8 cellular contexts compared by ENCODE assay signal in genomic region chr21:26849428-26850115, GRCh38. TPM values are rescaled to one million over a fixed set of nuclear protein-coding genes. Genes with fewer than 3 reads are reported as not detected.
A peak's percentile ranks its signal among the peaks of the same experiment; 100 is the strongest.
DNase-seq lines count a peak whose midpoint lies in the region; ATAC-seq, FAIRE-seq and TF ChIP-seq lines count a peak whose summit lies in the region.

No MANE protein-coding gene starts in this region.

- TF ChIP-seq RAD21 in GM12878 (IDR thresholded peaks at IDR 0.05; ENCODE audit: insufficient read depth, low read depth, low read length): peak; percentile 66

- SMC1A ChIA-PET in GM12878 (lab: Charles Lee; ENCODE audit: uncharacterized antibody, unreplicated experiment): interaction anchor here (1.6 kb wide), 2 partner anchors 1896 kb away, joined by 8 to 13 read pairs; no protein-coding TSS in a partner anchor

- no peak for ATAC-seq in GM12878
- ATAC-seq in lower lobe of right lung: no peak
- ATAC-seq in HG03521 (IDR thresholded peaks at IDR 0.05; ENCODE audit: unreplicated experiment): no peak
- no peak for ATAC-seq in HG02678 (IDR thresholded peaks at IDR 0.05; ENCODE audit: unreplicated experiment)

- no peak for TF ChIP-seq EP300 in GM12878 (IDR thresholded peaks at IDR 0.05; ENCODE audit: borderline replicate concordance in 1 of 2, control insufficient read depth in 1 of 2, low read depth in 2 of 2, low read length in 2 of 2)

- H3K27me3 ChIP-seq in GM12878 (replicated peaks in 1 of 2; ENCODE audit: control insufficient read depth in 2 of 2, insufficient read depth in 2 of 2, low read length in 1 of 2): no peaks in the 10 kb centered on the region
- H3K27me3 ChIP-seq in lower lobe of right lung (ENCODE audit: low read depth): peaks cover 14% of the 10 kb centered on the region

- H2AFZ ChIP-seq in GM12878 (ENCODE audit: control insufficient read depth, low read depth, low read length): no peak overlapping the region

- 25% methylated on average over 4 of the region's 4 CpGs for WGBS in GM12878 (ENCODE audit: insufficient coverage, insufficient replicate concordance, low lambda C conversion rate, missing lambda C conversion rate)

- intact Hi-C loops in GM12878 (cut with micrococcal nuclease; ENCODE audit: unreplicated experiment): loop anchor here (1.0 to 10.0 kb wide), 5 partner anchors 852 to 1895 kb away; no protein-coding TSS in a partner anchor
- intact Hi-C loops in lower lobe of right lung (cut with DNase I): loop anchor here (5.0 kb wide), 1 partner anchor 853 kb away; no protein-coding TSS in a partner anchor

- H3K9ac ChIP-seq in GM12878 (ENCODE audit: control insufficient read depth, insufficient read depth, low read length): no peak overlapping the region

- POLR2A ChIA-PET in GM12878 (lab: Charles Lee): no interaction called here

- no peaks in the 10 kb centered on the region for H3K36me3 ChIP-seq in GM12878 (ENCODE audit: control insufficient read depth in 2 of 2, insufficient read depth in 2 of 2, low read length in 1 of 2)
- no peaks in the 10 kb centered on the region for H3K36me3 ChIP-seq in lower lobe of right lung

- CTCF ChIA-PET in GM12878 (lab: Yijun Ruan, JAX): interaction anchor here (1.3 to 2.2 kb wide), 4 partner anchors 10 to 1895 kb away, joined by 6 to 21 read pairs (median 14); no protein-coding TSS in a partner anchor

- no peak for FAIRE-seq in GM12878 (lab: Jason Lieb, UNC)

- no peaks in the 10 kb centered on the region for H3K79me2 ChIP-seq in GM12878 (ENCODE audit: control insufficient read depth, insufficient read depth, low read length)

- RAD21 ChIA-PET in GM12878 (lab: Charles Lee; ENCODE audit: unreplicated experiment): interaction anchor here (1.5 kb wide), 1 partner anchor 1895 kb away, joined by 4 read pairs; no protein-coding TSS in a partner anchor

- no peak overlapping the region for H3K4me2 ChIP-seq in GM12878 (ENCODE audit: control insufficient read depth, insufficient read depth)

- no peaks in the 10 kb centered on the region for H4K20me1 ChIP-seq in GM12878 (ENCODE audit: control insufficient read depth, insufficient read depth)

- in situ Hi-C loops in GM12878 (cut with MboI): loop anchor here (10.0 kb wide), 1 partner anchor 855 kb away; no protein-coding TSS in a partner anchor

- H3K9me3 ChIP-seq in GM12878 (replicated peaks; ENCODE audit: control insufficient read depth, insufficient read depth, low read length) (peaks cover 3% of the 10 kb centered on the region; the same call in 1 of the 3 replicates), lower lobe of right lung (no peaks in the 10 kb centered on the region)

- TF ChIP-seq CTCF in GM12878 (IDR thresholded peaks at IDR 0.05 in 2 of 3, conservative IDR thresholded peaks at IDR 0.05 in 1 of 3; ENCODE audit: control insufficient read depth in 2 of 3, extremely low read depth in 1 of 3, insufficient read depth in 1 of 3, low read depth in 3 of 3, low read length in 3 of 3) (peak; percentile 11 to 43 (median 35); a peak in 4 of 6 replicates), lower lobe of right lung (IDR thresholded peaks at IDR 0.05) (peak; percentile 54)

- DNase-seq in NCI-H2196 (lab: John Stamatoyannopoulos, UW; ENCODE audit: unreplicated experiment): peak; percentile 31
- DNase-seq in NCI-H2196 treated with DMSO at 0.1 percent for 48 hours (lab: John Stamatoyannopoulos, UW; ENCODE audit: unreplicated experiment): no peak
- peak; percentile 22 for DNase-seq in NCI-H1930 (lab: John Stamatoyannopoulos, UW)
- no peak for DNase-seq in GM12878 (ENCODE audit: low read depth, low spot score)
- DNase-seq in lower lobe of right lung: no peak
- DNase-seq in 8988T: no peak

- TF ChIP-seq POLR2A in GM12878 (IDR thresholded peaks at IDR 0.05; ENCODE audit: low read depth, low read length): no peak

- H3K27ac ChIP-seq in GM12878 (ENCODE audit: control insufficient read depth, insufficient read depth): no peak overlapping the region
- H3K27ac ChIP-seq in lower lobe of right lung: no peak overlapping the region

- H3K4me3 ChIP-seq in GM12878: no peak overlapping the region
- no peak overlapping the region for H3K4me3 ChIP-seq in lower lobe of right lung

- H3K4me1 ChIP-seq in GM12878 (ENCODE audit: control insufficient read depth, insufficient read depth, low read length) (no peaks in the 10 kb centered on the region), lower lobe of right lung (peaks cover 29% of the 10 kb centered on the region)

- no TSS peak for BruUV-seq in GM12878 (replicated peaks; lab: Mats Ljungman, UMichigan)

TF ChIP-seq in GM12878, 131 proteins besides CTCF, POLR2A, EP300 and RAD21:
- TF ChIP-seq RB1 (IDR thresholded peaks at IDR 0.05; ENCODE audit: borderline replicate concordance) (no peak), ZNF217 (IDR thresholded peaks at IDR 0.05) (no peak), IKZF2 (IDR thresholded peaks at IDR 0.05) (no peak), EED (IDR thresholded peaks at IDR 0.05; ENCODE audit: low read depth) (no peak), HDAC6 (IDR thresholded peaks at IDR 0.05; ENCODE audit: unreplicated experiment) (no peak), ZNF384 (IDR thresholded peaks at IDR 0.05; ENCODE audit: borderline replicate concordance, low read depth, low read length) (peak; percentile 93), MYC (IDR thresholded peaks at IDR 0.05; ENCODE audit: insufficient read depth, insufficient read length, insufficient replicate concordance, low read length, severe bottlenecking) (no peak), SMC3 (IDR thresholded peaks at IDR 0.05; ENCODE audit: borderline replicate concordance, low read length) (peak; percentile 42; the same call in 1 of the 2 replicates), CEBPB (IDR thresholded peaks at IDR 0.05; ENCODE audit: borderline replicate concordance in 1 of 2, low read depth in 2 of 2, low read length in 2 of 2) (no peak), RUNX3 (IDR thresholded peaks at IDR 0.05; ENCODE audit: low read length) (no peak)

RNA-seq across cellular contexts. Expression of gene ADAMTS1, which starts 4.4 kb away (rescaled TPM):
- total RNA-seq in GM12878 (2013; cell fraction: nucleolus; rRNA removed): not detected in 2 replicates
- not detected in 2 replicates for total RNA-seq in GM12878 (2014; rRNA removed)
- not detected in 2 replicates for total RNA-seq in GM12878 (2014; rRNA removed; fragmentation: Illumina TruSeq; extraction: Trizol)
- 0.21 and 0.40 TPM in 2 replicates for total RNA-seq in GM12878 (2021)
- not detected for polyA plus RNA-seq in GM12878 (2011; ENCODE audit: low read depth)
- 0.08 TPM in 1 of 2 replicates, not detected in the other for polyA plus RNA-seq in GM12878 (2011; rRNA removed)
- 0.02 TPM in 1 of 2 replicates, not detected in the other for polyA plus RNA-seq in GM12878 (2011; cell fraction: cytosol; rRNA removed)
- not detected in 2 replicates for polyA plus RNA-seq in GM12878 (2011; cell fraction: nucleus; rRNA removed)
- polyA plus RNA-seq in GM12878 (2012): not detected in 2 replicates
- polyA plus RNA-seq in GM12878 (2014; fragmentation: Illumina TruSeq; extraction: Trizol): not detected in 2 replicates
- polyA plus RNA-seq in GM12878 (2014; fragmentation: Nextera tagmentation; extraction: Ambion mirVana): not detected
- polyA plus RNA-seq in GM12878 (2014; rRNA removed): not detected in 2 replicates
- polyA plus RNA-seq in GM12878 (2016; fragmentation: Nextera tagmentation; extraction: Ambion mirVana): under 1 TPM; 0.06 to 0.08 TPM
- not detected in 2 replicates for polyA minus RNA-seq in GM12878 (2011; rRNA and poly(A)+ RNA removed)
- polyA minus RNA-seq in GM12878 (2011; cell fraction: cytosol; rRNA and poly(A)+ RNA removed): 18.7 and 24.5 TPM in 2 replicates
- 2.2 and 2.7 TPM in 2 replicates for polyA minus RNA-seq in GM12878 (2011; cell fraction: nucleus; rRNA and poly(A)+ RNA removed)
- total RNA-seq in lower lobe of right lung: 59.3 TPM

Comparison
In these comparisons a context has a peak if more than half of its experiments do, and no peak if none do; other contexts are left out.
1. DNase-seq: peak in NCI-H2196 (single experiment) and NCI-H1930 (2 of 2); none in NCI-H2196 treated with DMSO at 0.1 percent for 48 hours (single experiment), GM12878 (single experiment), lower lobe of right lung (single experiment) and 8988T (single experiment).
2. RNA of gene ADAMTS1, which starts 4.4 kb away (total RNA-seq): 59.3 TPM in lower lobe of right lung (single experiment); 0.21 to 0.40 TPM in GM12878; every median in the first group is over 10 times any median in the second.